In genomic region chr2:220334871-220335590, GRCh38 we compare ENCODE assay signal across 13 cellular contexts.
"Had no signal": no experiment of that assay in that cellular context is flagged by ENCODE, and none has a peak within 500 bp of the region (broad histone marks: within the 10 kb centered on the region; RNA-seq: fewer than 3 reads in every experiment).

No MANE protein-coding gene starts in this region.

- FAIRE-seq: islet of Langerhans had no signal

- ATAC-seq: activated CD4-positive, alpha-beta T cell treated with anti-CD3 and anti-CD28 coated beads for 36 hours; activated naive CD4-positive, alpha-beta T cell treated with anti-CD3 and anti-CD28 coated beads, Interleukin-2, amount 50 U/mL, for 72 hours; left lobe of liver; sciatic nerve; stimulated activated memory B cell treated with anti-CD40 and anti-IgM and Interleukin-4, amounts not matched to agents 10 μg/mL and 1 μg/mL and 100 μg/mL, for 72 hours had no signal

- H3K27ac ChIP-seq: cardiac muscle cell, prostate gland had no signal

- H3K4me3 ChIP-seq: cardiac muscle cell, prostate gland had no signal

- H3K4me1 ChIP-seq: prostate gland had no signal

- DNase-seq: activated CD4-positive, alpha-beta T cell treated with anti-CD3 and anti-CD28 coated beads for 36 hours; activated CD4-positive, alpha-beta T cell treated with anti-CD3 and anti-CD28 coated beads, Interleukin-2, amount 50 U/mL, for 48 hours; activated gamma-delta T cell; glutamatergic neuron; hippocampal formation; stimulated activated CD4-positive, alpha-beta T cell treated with anti-CD3 and anti-CD28 coated beads, Interleukin-4, amount 100 ng/mL, for 24 hours had no signal

- H3K36me3 ChIP-seq: cardiac muscle cell, prostate gland had no signal

- H3K27me3 ChIP-seq: cardiac muscle cell had no signal

- H3K9me3 ChIP-seq: prostate gland had no signal
